31 cellular contexts compared by ENCODE assay signal in the genomic region with DNA sequence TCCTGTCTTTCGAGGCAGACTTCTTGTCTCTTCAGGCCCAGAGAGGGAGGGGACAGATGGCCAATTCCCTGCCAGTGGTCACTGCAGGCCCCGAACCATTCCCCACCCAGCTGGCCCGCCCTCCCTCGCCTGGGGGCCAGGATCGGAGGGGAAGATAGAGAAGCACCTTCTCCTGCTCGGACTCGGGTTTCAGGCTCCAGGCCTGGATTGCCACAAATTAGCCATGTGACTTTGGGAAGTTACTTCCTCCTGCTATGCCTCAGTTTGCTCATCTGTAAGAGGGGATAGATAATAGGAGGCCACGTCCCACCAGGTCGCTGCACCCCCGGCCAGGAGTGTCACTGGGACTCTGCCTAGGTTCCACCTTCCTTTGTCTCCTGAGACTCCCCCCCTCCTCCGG.
"Had no signal": no experiment of that assay in that cellular context is flagged by ENCODE, and none has a peak within 500 bp of the region (broad histone marks: within the 10 kb centered on the region; RNA-seq: fewer than 3 reads in every experiment).

No MANE protein-coding gene starts in this region.

- H3K4me3 ChIP-seq: PC-9 had no signal

- H3K4me1 Mint-ChIP-seq: activated B cell treated with CpG ODN at 0.5 μM for 24 hours had no signal

- H3K4me3 Mint-ChIP-seq: activated B cell treated with CpG ODN at 0.5 μM for 24 hours; activated CD4-positive, alpha-beta memory T cell treated with anti-CD3 and anti-CD28 coated beads, Interleukin-2, amount 10 ng/mL, durations not matched to agents 7 days and 5 days; activated CD8-positive, alpha-beta memory T cell treated with anti-CD3 and anti-CD28 coated beads, Interleukin-2, amount 10 ng/mL, durations not matched to agents 7 days and 5 days; activated naive CD4-positive, alpha-beta T cell treated with anti-CD3 and anti-CD28 coated beads, Interleukin-2, amount 10 ng/mL, durations not matched to agents 7 days and 5 days; activated naive CD8-positive, alpha-beta T cell; activated naive CD8-positive, alpha-beta T cell treated with anti-CD3 and anti-CD28 coated beads, Interleukin-2, amount 50 U/mL, for 24 hours; brain; T-cell had no signal

- H3K4me2 ChIP-seq: PC-9 had no signal

- H2AFZ ChIP-seq: PC-9 had no signal

- H3K27ac ChIP-seq: PC-9, RWPE1 had no signal

- ATAC-seq: activated CD8-positive, alpha-beta memory T cell treated with anti-CD3 and anti-CD28 coated beads, Interleukin-2, amount 10 ng/mL, durations not matched to agents 7 days and 5 days; activated naive CD8-positive, alpha-beta T cell treated with anti-CD3 and anti-CD28 coated beads, Interleukin-2, amount 50 U/mL, for 24 hours; Right ventricle myocardium inferior; T-cell had no signal

- H3K36me3 Mint-ChIP-seq: activated CD8-positive, alpha-beta memory T cell treated with anti-CD3 and anti-CD28 coated beads, Interleukin-2, amount 10 ng/mL, durations not matched to agents 7 days and 5 days; activated naive CD4-positive, alpha-beta T cell treated with anti-CD3 and anti-CD28 coated beads, Interleukin-2, amount 10 ng/mL, durations not matched to agents 7 days and 5 days; activated naive CD8-positive, alpha-beta T cell; brain; T-cell had no signal

- DNase-seq: activated B cell treated with CpG ODN at 0.5 μM for 24 hours; activated CD4-positive, alpha-beta memory T cell treated with anti-CD3 and anti-CD28 coated beads, Interleukin-2, amount 10 ng/mL, durations not matched to agents 7 days and 5 days; activated CD4-positive, alpha-beta T cell treated with anti-CD3 and anti-CD28 coated beads for 48 hours; activated CD4-positive, CD25-positive, alpha-beta regulatory T cell treated with anti-CD3 and anti-CD28 coated beads, Interleukin-2, amount 50 U/mL, for 72 hours; activated CD8-positive, alpha-beta memory T cell treated with anti-CD3 and anti-CD28 coated beads for 24 hours; activated CD8-positive, alpha-beta memory T cell treated with anti-CD3 and anti-CD28 coated beads, Interleukin-2, amount 10 ng/mL, durations not matched to agents 7 days and 5 days; activated CD8-positive, alpha-beta memory T cell treated with anti-CD3 and anti-CD28 coated beads, Interleukin-2, amount 50 U/mL, for 48 hours; activated effector memory CD4-positive, alpha-beta T cell treated with Interleukin-2 at 50 U/mL for 16 hours; activated naive CD4-positive, alpha-beta T cell treated with anti-CD3 and anti-CD28 coated beads, Interleukin-2, amount 10 ng/mL, durations not matched to agents 7 days and 5 days; activated naive CD8-positive, alpha-beta T cell treated with anti-CD3 and anti-CD28 coated beads, Interleukin-2, amount 50 U/mL, for 24 hours; activated T-cell treated with anti-CD3 and anti-CD28 coated beads, Interleukin-2, amount 50 U/mL, for 48 hours; anterior cingulate cortex; caudate nucleus; Karpas-422; NCI-H1048; NCI-H1105 treated with DMSO at 0.1 percent for 48 hours; NCI-H1436; NCI-H1694; NCI-H2029; NCI-H345; NCI-H748 treated with DMSO at 0.1 percent for 48 hours; NK-92 treated with Interleukin-12 subunit alpha and Interleukin-12 subunit beta, amount 100 ng/mL, for 24 hours; PC-9; SIG-M5; T-cell; T-helper 2 cell; T-helper 9 cell had no signal

- H3K27ac Mint-ChIP-seq: activated B cell treated with CpG ODN at 0.5 μM for 24 hours; activated CD4-positive, alpha-beta memory T cell treated with anti-CD3 and anti-CD28 coated beads, Interleukin-2, amount 10 ng/mL, durations not matched to agents 7 days and 5 days; activated CD8-positive, alpha-beta memory T cell treated with anti-CD3 and anti-CD28 coated beads, Interleukin-2, amount 10 ng/mL, durations not matched to agents 7 days and 5 days; activated naive CD4-positive, alpha-beta T cell treated with anti-CD3 and anti-CD28 coated beads, Interleukin-2, amount 10 ng/mL, durations not matched to agents 7 days and 5 days; activated naive CD8-positive, alpha-beta T cell; activated naive CD8-positive, alpha-beta T cell treated with anti-CD3 and anti-CD28 coated beads, Interleukin-2, amount 50 U/mL, for 24 hours; brain; T-cell had no signal

- H3K9me3 Mint-ChIP-seq: activated B cell treated with CpG ODN at 0.5 μM for 24 hours; activated CD4-positive, alpha-beta memory T cell treated with anti-CD3 and anti-CD28 coated beads, Interleukin-2, amount 10 ng/mL, durations not matched to agents 7 days and 5 days; activated naive CD8-positive, alpha-beta T cell treated with anti-CD3 and anti-CD28 coated beads, Interleukin-2, amount 50 U/mL, for 24 hours; T-cell had no signal
